ENCODE assay signal across 2 cellular contexts in the genomic region with DNA sequence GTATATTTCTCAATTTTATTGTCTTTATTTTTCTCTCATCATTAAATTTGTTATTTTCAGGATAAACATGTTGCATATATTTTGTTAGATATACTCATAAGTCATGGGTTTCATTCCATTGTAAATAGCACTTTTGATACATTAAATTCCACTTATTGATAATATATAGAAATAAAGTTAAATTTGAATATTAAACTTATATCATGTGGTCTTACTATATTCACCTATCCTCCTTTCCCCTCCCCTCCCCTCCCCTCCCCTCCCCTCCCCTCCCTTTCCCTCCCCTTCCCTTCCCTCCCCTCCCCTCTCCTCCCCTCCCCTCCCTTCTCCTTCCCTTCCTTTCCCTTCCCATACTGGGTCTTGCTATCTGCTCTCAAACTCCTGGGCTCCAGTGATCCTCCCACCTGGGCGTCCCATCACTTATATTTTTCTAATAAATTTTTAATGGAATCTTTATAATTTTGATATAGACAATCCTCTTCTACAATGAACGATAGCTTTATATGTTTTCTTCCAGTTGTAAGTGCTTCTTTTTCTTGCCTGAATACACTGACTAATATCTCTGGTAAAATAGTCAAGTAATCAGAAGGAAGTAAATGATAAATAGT.
TF ChIP-seq lines count a peak whose summit lies in the region.

No MANE protein-coding gene starts in this region.

TF ChIP-seq in HepG2, 621 proteins besides CTCF, POLR2A, EP300 and RAD21 (continued from another document):
- TF ChIP-seq KMT2B (CRISPR knock-in tag; IDR thresholded peaks at IDR 0.05) (no peak), HNRNPK (IDR thresholded peaks at IDR 0.05; ENCODE audit: low read depth, low read length, poor library complexity, severe bottlenecking) (peak; percentile 99)

TF ChIP-seq in K562, 482 proteins besides CTCF, POLR2A, EP300 and RAD21 (continued from another document):
- no peak for TF ChIP-seq KAT2B (IDR thresholded peaks at IDR 0.05; ENCODE audit: low read depth, low read length)
- TF ChIP-seq CCNT2 (IDR thresholded peaks at IDR 0.05; ENCODE audit: borderline replicate concordance, extremely low read depth, insufficient read length, low read depth, low read length) = no peak
- no peak for TF ChIP-seq ARID2 (IDR thresholded peaks at IDR 0.05)
- TF ChIP-seq ZNF77 (CRISPR knock-in tag; IDR thresholded peaks at IDR 0.05) = no peak
- no peak for TF ChIP-seq NELFE (IDR thresholded peaks at IDR 0.05; ENCODE audit: insufficient read depth, insufficient read length)
- TF ChIP-seq SMARCC2 (IDR thresholded peaks at IDR 0.05; ENCODE audit: low read depth) = no peak
- peak; percentile 92 for TF ChIP-seq PCBP1 (IDR thresholded peaks at IDR 0.05; ENCODE audit: low read depth, low read length, poor library complexity, severe bottlenecking)
- peak; percentile 99 for TF ChIP-seq PCBP2 (IDR thresholded peaks at IDR 0.05; ENCODE audit: low read depth, low read length, poor library complexity, severe bottlenecking)
- no peak for TF ChIP-seq TARDBP (IDR thresholded peaks at IDR 0.05)
- TF ChIP-seq, protein P1, sequence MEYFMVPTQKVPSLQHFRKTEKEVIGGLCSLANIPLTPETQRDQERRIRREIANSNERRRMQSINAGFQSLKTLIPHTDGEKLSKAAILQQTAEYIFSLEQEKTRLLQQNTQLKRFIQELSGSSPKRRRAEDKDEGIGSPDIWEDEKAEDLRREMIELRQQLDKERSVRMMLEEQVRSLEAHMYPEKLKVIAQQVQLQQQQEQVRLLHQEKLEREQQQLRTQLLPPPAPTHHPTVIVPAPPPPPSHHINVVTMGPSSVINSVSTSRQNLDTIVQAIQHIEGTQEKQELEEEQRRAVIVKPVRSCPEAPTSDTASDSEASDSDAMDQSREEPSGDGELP (CRISPR knock-in tag; IDR thresholded peaks at IDR 0.05; ENCODE audit: borderline replicate concordance) = no peak
- no peak for TF ChIP-seq ZNF583 (CRISPR knock-in tag; IDR thresholded peaks at IDR 0.05)
- no peak for TF ChIP-seq EWSR1 (IDR thresholded peaks at IDR 0.05; ENCODE audit: borderline replicate concordance, low read depth, partially characterized antibody)
- TF ChIP-seq TEAD4 (IDR thresholded peaks at IDR 0.05; ENCODE audit: low read length) = no peak
- TF ChIP-seq TEAD4 (CRISPR knock-in tag; IDR thresholded peaks at IDR 0.05; ENCODE audit: borderline replicate concordance) = no peak
- TF ChIP-seq EGR1 (conservative IDR thresholded peaks at IDR 0.05) = no peak
- TF ChIP-seq HNRNPK (IDR thresholded peaks at IDR 0.05; ENCODE audit: low read depth, low read length, poor library complexity, severe bottlenecking) = peak; percentile 98
